Comparison of ENCODE assay signal across 1 cellular context in the genomic region with DNA sequence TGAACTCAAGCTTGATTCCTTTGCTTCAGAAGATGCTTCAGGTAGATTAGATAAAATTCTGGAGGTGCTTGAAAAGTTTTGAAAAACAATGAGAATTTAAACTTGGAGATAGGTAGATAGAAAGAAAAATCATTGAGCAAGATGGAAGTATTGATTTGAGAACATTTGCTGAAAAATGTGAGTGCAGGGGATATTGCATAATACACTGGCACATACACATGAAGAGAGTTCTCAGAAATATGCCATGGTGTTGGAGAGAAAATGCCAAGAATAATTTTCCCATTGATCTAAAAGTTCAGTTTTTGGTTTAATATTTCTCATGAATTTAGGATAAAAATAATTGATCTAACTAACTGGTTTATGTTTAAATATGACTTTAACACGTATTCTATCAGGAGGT.
A peak's percentile ranks its signal among the peaks of the same experiment; 100 is the strongest.
TF ChIP-seq lines count a peak whose summit lies in the region.

No MANE protein-coding gene starts in this region.

TF ChIP-seq in IMR-90, 13 proteins besides CTCF, POLR2A, EP300 and RAD21:
- TF ChIP-seq, protein P1, sequence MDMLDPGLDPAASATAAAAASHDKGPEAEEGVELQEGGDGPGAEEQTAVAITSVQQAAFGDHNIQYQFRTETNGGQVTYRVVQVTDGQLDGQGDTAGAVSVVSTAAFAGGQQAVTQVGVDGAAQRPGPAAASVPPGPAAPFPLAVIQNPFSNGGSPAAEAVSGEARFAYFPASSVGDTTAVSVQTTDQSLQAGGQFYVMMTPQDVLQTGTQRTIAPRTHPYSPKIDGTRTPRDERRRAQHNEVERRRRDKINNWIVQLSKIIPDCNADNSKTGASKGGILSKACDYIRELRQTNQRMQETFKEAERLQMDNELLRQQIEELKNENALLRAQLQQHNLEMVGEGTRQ (IDR thresholded peaks at IDR 0.05; ENCODE audit: low read depth, low read length): no peak
- TF ChIP-seq NFE2L2 (IDR thresholded peaks at IDR 0.05; ENCODE audit: low read depth, low read length) (no peak), CEBPB (IDR thresholded peaks at IDR 0.05; ENCODE audit: low read depth, low read length) (peak; percentile 30; the same call in 1 of the 2 replicates), CHD1 (IDR thresholded peaks at IDR 0.05; ENCODE audit: low read depth, low read length) (no peak), MXI1 (IDR thresholded peaks at IDR 0.05; ENCODE audit: borderline replicate concordance, low read depth, low read length) (no peak), MAZ (IDR thresholded peaks at IDR 0.05; ENCODE audit: borderline replicate concordance, low read depth, low read length) (no peak), SMC3 (IDR thresholded peaks at IDR 0.05; ENCODE audit: low read depth, low read length) (no peak)
TF ChIP-seq in IMR-90: peak in this region for 1.
